ENCODE assay signal across 8 cellular contexts in the genomic region with DNA sequence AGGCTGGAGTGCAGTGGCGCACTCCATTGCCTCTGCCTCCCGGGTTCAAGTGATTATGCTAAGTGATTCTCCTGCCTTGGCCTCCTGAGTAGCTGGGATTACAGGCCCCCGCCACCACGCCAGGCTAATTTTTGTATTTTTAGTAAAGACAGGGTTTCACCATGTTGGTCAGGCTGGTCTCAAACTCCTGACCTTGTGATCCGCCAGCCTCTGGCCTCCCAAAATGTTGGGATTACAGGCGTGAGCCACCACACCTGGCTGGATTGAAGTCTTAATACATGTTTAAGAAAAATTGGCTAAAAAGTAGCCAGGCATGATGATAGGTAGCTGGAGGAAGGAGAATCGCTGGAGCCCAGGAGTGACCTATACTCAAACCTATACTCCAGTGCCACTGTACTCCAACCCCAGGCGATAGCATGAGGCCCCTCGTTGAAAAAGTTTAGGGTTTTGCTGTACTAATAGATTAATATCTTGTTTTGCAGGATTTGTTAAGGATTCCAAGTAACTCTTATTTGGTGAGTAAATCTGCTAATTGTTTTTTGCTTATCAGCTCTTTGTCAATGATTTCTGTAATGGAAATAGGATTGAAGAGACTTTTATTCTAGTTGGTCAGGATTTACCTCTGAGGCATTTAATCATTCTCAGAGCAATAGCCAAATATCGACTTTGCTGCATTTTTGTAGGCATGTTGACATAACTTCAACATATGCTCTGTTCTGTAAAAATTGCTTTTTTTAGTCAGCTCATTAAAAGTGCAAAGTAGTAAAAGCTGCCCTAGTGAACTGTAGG. TPM values are rescaled to one million over a fixed set of nuclear protein-coding genes. Genes with fewer than 3 reads are reported as not detected.
A peak's percentile ranks its signal among the peaks of the same experiment; 100 is the strongest.
DNase-seq lines count a peak whose midpoint lies in the region; ATAC-seq, FAIRE-seq and TF ChIP-seq lines count a peak whose summit lies in the region.

No MANE protein-coding gene starts in this region.

- peaks cover 29 to 33% of the 10 kb centered on the region in 2 experiments for H3K36me3 ChIP-seq in endothelial cell of umbilical vein (ENCODE audit: control insufficient read depth in 2 of 2, extremely low read depth in 1 of 2, insufficient read depth in 2 of 2, low read length in 2 of 2)
- peaks cover 15 to 59% of the 10 kb centered on the region in 2 donors for H3K36me3 ChIP-seq in psoas muscle (ENCODE audit: insufficient read depth in 1 of 2, low read depth in 1 of 2)

- no peaks in the 10 kb centered on the region for H3K9me1 ChIP-seq in endothelial cell of umbilical vein (replicated peaks; ENCODE audit: control insufficient read depth, extremely low read depth, insufficient read depth, low read length)

- dilution Hi-C loops in endothelial cell of umbilical vein (cut with MboI; ENCODE audit: extremely low pct_ligation_motif_present, low sequenced_read_pairs) = no loop called here

- H3K27ac ChIP-seq in endothelial cell of umbilical vein (ENCODE audit: insufficient read depth, low read depth, low read length) (peak overlapping the region; percentile 78), psoas muscle (peak overlapping the region; percentile 88)

- WGBS in psoas muscle, 3 donors = 47 to 59% (median 53%) methylated on average over 10 of the region's 10 CpGs

- peak overlapping the region; percentile 100 for H3K4me2 ChIP-seq in endothelial cell of umbilical vein (ENCODE audit: insufficient read depth, low read length)

- no peak for FAIRE-seq in endothelial cell of umbilical vein (lab: Jason Lieb, UNC)

- H3K9me3 ChIP-seq in endothelial cell of umbilical vein (replicated peaks; ENCODE audit: control insufficient read depth, insufficient read depth, low read length) (no peaks in the 10 kb centered on the region), psoas muscle (no peaks in the 10 kb centered on the region)

- intact Hi-C loops in endothelial cell of umbilical vein (cut with micrococcal nuclease) (loop anchor here (2.0 to 5.0 kb wide), 2 partner anchors 73 to 141 kb away; partner anchors contain the start of gene PHACTR4), psoas muscle (cut with DNase I) (loop anchor here in 1 of 2 donors (5.0 kb wide), 1 partner anchor 261 kb away; no protein-coding TSS in a partner anchor)

- DNase-seq in GM12865 (ENCODE audit: low read depth) (no peak), RKO (ENCODE audit: low spot score) (peak; percentile 39), endothelial cell of umbilical vein (ENCODE audit: low read depth, low spot score) (no peak), psoas muscle (no peak), C1 segment of cervical spinal cord (lab: John Stamatoyannopoulos, UW) (no peak), NCI-H774 (lab: John Stamatoyannopoulos, UW) (no peak), SK-N-DZ (ENCODE audit: low spot score) (no peak)

- H3K9ac ChIP-seq in endothelial cell of umbilical vein (replicated peaks; ENCODE audit: extremely low read depth, insufficient read depth, low read length) = peak overlapping the region; percentile 99

- peaks cover 57% of the 10 kb centered on the region for H3K79me2 ChIP-seq in endothelial cell of umbilical vein (ENCODE audit: control insufficient read depth, insufficient read depth, low read length)

- H3K4me1 ChIP-seq in endothelial cell of umbilical vein (ENCODE audit: control insufficient read depth, extremely low read depth, insufficient read depth, low read length) = peaks cover 34% of the 10 kb centered on the region
- H3K4me1 ChIP-seq in psoas muscle = peaks cover 40% of the 10 kb centered on the region

- POLR2A ChIA-PET in endothelial cell of umbilical vein (lab: Charles Lee) = interaction anchor here (0.6 to 1.7 kb wide), 10 partner anchors 9 to 242 kb away, joined by 3 to 9 read pairs (median 4); partner anchors contain the start of genes GMEB1 and RNU11

- H4K20me1 ChIP-seq in endothelial cell of umbilical vein (replicated peaks; ENCODE audit: control insufficient read depth, extremely low read depth, insufficient read depth, low read length) = peaks cover 2% of the 10 kb centered on the region

- H3K27me3 ChIP-seq in endothelial cell of umbilical vein (ENCODE audit: control insufficient read depth in 2 of 2, insufficient read depth in 2 of 2, low read length in 2 of 2) (no peaks in the 10 kb centered on the region), psoas muscle (ENCODE audit: insufficient read depth in 3 of 3, low read length in 2 of 3) (no peaks in the 10 kb centered on the region)

- CTCF ChIA-PET in endothelial cell of umbilical vein (lab: Charles Lee) = interaction anchor here (0.6 to 4.3 kb wide), 4 partner anchors 73 to 148 kb away, joined by 3 to 13 read pairs (median 4); no protein-coding TSS in a partner anchor

- no peak for TF ChIP-seq POLR2A in endothelial cell of umbilical vein (IDR thresholded peaks at IDR 0.05; ENCODE audit: low read depth, low read length)

- TF ChIP-seq CTCF in GM12865 (IDR thresholded peaks at IDR 0.05; ENCODE audit: insufficient read depth, low read depth, low read length, missing control alignments) (no peak), endothelial cell of umbilical vein (IDR thresholded peaks at IDR 0.05; ENCODE audit: extremely low read depth in 1 of 2, insufficient read depth in 1 of 2, low read depth in 1 of 2, low read length in 2 of 2) (no peak), psoas muscle (IDR thresholded peaks at IDR 0.05) (no peak)

- no peak overlapping the region for H2AFZ ChIP-seq in endothelial cell of umbilical vein (ENCODE audit: low read depth, low read length)

- H3K4me3 ChIP-seq in GM12865 (ENCODE audit: low read depth, low read length) = peak overlapping the region; percentile 80
- H3K4me3 ChIP-seq in endothelial cell of umbilical vein (replicated peaks in 1 of 3; ENCODE audit: insufficient read depth in 1 of 3, low read depth in 1 of 3, low read length in 3 of 3) = peak overlapping the region; percentile 58 to 100 (median 75)
- H3K4me3 ChIP-seq in psoas muscle = peak overlapping the region; percentile 83

- no TSS peak for BruUV-seq in endothelial cell of umbilical vein (replicated peaks; lab: Mats Ljungman, UMichigan)

- no peak for ATAC-seq in psoas muscle
- no peak for ATAC-seq in HG02678 (IDR thresholded peaks at IDR 0.05; ENCODE audit: unreplicated experiment)

TF ChIP-seq in endothelial cell of umbilical vein, 7 proteins besides CTCF, POLR2A, EP300 and RAD21:
- TF ChIP-seq MYC (IDR thresholded peaks at IDR 0.05; ENCODE audit: low read depth, low read length) = no peak
- no peak for TF ChIP-seq POLR2AphosphoS5 (IDR thresholded peaks at IDR 0.05; ENCODE audit: insufficient read depth, low read depth, low read length)
- no peak for TF ChIP-seq GATA2 (IDR thresholded peaks at IDR 0.05; ENCODE audit: insufficient read depth, insufficient read length, low read depth, low read length)
- no peak for TF ChIP-seq JUN (IDR thresholded peaks at IDR 0.05; ENCODE audit: borderline replicate concordance, insufficient read depth, insufficient read length, low read depth)
- no peak for TF ChIP-seq EZH2 (IDR thresholded peaks at IDR 0.05; ENCODE audit: borderline replicate concordance, low read depth, low read length, severe bottlenecking)
- TF ChIP-seq FOS (IDR thresholded peaks at IDR 0.05; ENCODE audit: borderline replicate concordance, insufficient read depth, low read length) = no peak
- TF ChIP-seq MAX (IDR thresholded peaks at IDR 0.05; ENCODE audit: insufficient read depth, insufficient read length) = no peak

RNA-seq across cellular contexts. Expression of gene RCC1, which starts 2.0 kb away (rescaled TPM):
- total RNA-seq in endothelial cell of umbilical vein (72.7 and 77.7 TPM in 2 replicates), psoas muscle (10 to 100 TPM in 2 of 4 donors, 1 to 10 TPM in 2; 7.0 to 20.8 (median 9.2) TPM)
- polyA plus RNA-seq in endothelial cell of umbilical vein (28.7 and 37.1 TPM in 2 replicates), psoas muscle (10 to 100 TPM; 14.0 to 81.6 (median 17.4) TPM)
- 55.5 and 56.5 TPM in 2 replicates for polyA plus RNA-seq in endothelial cell of umbilical vein (2011; cell fraction: cytosol; rRNA removed)
- polyA plus RNA-seq in endothelial cell of umbilical vein (2011; cell fraction: nucleus; rRNA removed) = 50.8 and 62.4 TPM in 2 replicates
- 36.0 and 59.5 TPM in 2 replicates for polyA plus RNA-seq in endothelial cell of umbilical vein (2012)
- 39.1 and 81.3 TPM in 2 replicates for polyA minus RNA-seq in endothelial cell of umbilical vein
- 55.6 TPM for polyA minus RNA-seq in endothelial cell of umbilical vein (2011; cell fraction: cytosol; rRNA and poly(A)+ RNA removed)
- polyA minus RNA-seq in endothelial cell of umbilical vein (2011; cell fraction: nucleus; rRNA and poly(A)+ RNA removed) = 19.6 and 22.7 TPM in 2 replicates
- polyA plus RNA-seq in SK-N-DZ (2014; cell fraction: cytosol; rRNA removed) = 60.9 and 66.4 TPM in 2 replicates
- 32.0 and 46.1 TPM in 2 replicates for polyA plus RNA-seq in SK-N-DZ (2014; cell fraction: nucleus; rRNA removed)

RNA-seq across cellular contexts. Expression of gene TRNAU1AP, which starts 45.0 kb away (rescaled TPM):
- total RNA-seq in endothelial cell of umbilical vein = 46.2 and 49.0 TPM in 2 replicates
- 31.5 and 32.7 TPM in 2 replicates for polyA plus RNA-seq in endothelial cell of umbilical vein
- polyA plus RNA-seq in endothelial cell of umbilical vein (2011; cell fraction: cytosol; rRNA removed) = 37.3 and 37.6 TPM in 2 replicates
- polyA plus RNA-seq in endothelial cell of umbilical vein (2011; cell fraction: nucleus; rRNA removed) = 69.7 and 70.4 TPM in 2 replicates
- polyA plus RNA-seq in endothelial cell of umbilical vein (2012) = 26.7 and 48.7 TPM in 2 replicates
- 16.3 and 27.8 TPM in 2 replicates for polyA minus RNA-seq in endothelial cell of umbilical vein
- 12.3 TPM for polyA minus RNA-seq in endothelial cell of umbilical vein (2011; cell fraction: cytosol; rRNA and poly(A)+ RNA removed)
- 17.6 and 27.1 TPM in 2 replicates for polyA minus RNA-seq in endothelial cell of umbilical vein (2011; cell fraction: nucleus; rRNA and poly(A)+ RNA removed)
- 10 to 100 TPM in 3 of 4 donors, 1 to 10 TPM in 1; 7.5 to 17.5 (median 12.2) TPM for total RNA-seq in psoas muscle
- polyA plus RNA-seq in psoas muscle = 10 to 100 TPM in 2 of 3 donors, 1 to 10 TPM in 1; 7.3 to 12.9 (median 10.8) TPM
- 22.1 and 27.9 TPM in 2 replicates for polyA plus RNA-seq in SK-N-DZ (2014; cell fraction: cytosol; rRNA removed)
- polyA plus RNA-seq in SK-N-DZ (2014; cell fraction: nucleus; rRNA removed) = 22.1 and 34.6 TPM in 2 replicates
